In the genomic region with DNA sequence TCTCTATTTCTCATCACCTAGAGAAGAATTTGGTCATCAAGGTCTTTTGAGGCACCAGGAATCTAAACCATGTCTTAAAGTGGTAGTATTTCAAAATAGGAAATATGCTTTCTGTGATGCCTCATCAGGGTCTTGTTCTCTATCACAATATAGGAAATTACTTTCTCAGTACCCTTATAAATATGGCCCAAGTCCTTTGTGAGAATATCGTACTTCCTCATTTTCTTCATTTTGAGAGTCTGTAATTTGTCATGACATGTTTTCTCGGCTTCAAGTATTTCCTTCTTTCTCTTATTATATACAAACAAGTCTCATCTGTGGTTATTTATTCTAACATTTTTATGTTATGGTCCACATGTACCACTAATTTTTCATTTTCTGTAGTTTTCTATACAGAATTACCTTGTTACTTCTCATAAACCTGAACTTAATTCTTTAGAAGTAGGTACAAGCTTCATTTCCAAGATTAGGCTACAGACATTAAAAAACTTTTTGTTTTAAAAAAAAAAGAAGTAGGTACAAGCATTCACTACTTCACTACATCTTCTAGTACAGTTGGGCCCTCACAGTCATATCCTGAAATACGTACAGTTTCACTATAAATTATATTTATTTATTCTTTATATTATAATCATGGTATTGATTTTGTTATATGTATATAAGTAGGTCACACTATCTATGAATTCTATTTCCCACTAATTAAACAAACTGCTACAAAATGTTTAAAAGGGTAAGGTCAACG, we compare ENCODE assay signal across 17 cellular contexts. TPM values are rescaled to one million over a fixed set of nuclear protein-coding genes. Genes with fewer than 3 reads are reported as not detected.
DNase-seq lines count a peak whose midpoint lies in the region; ATAC-seq, FAIRE-seq and TF ChIP-seq lines count a peak whose summit lies in the region.
"Had no signal": no experiment of that assay in that cellular context is flagged by ENCODE, and none has a peak within 500 bp of the region (broad histone marks: within the 10 kb centered on the region; RNA-seq: fewer than 3 reads in every experiment).

No MANE protein-coding gene starts in this region.

- H3K36me3 Mint-ChIP-seq in immature natural killer cell: no peaks in the 10 kb centered on the region
- H3K36me3 Mint-ChIP-seq: activated naive CD4-positive, alpha-beta T cell treated with anti-CD3 and anti-CD28 coated beads, Interleukin-2, amount 50 U/mL, for 24 hours; CD4-positive, CD25-positive, alpha-beta regulatory T cell had no signal

- H3K4me3 ChIP-seq in bronchial epithelial cell (ENCODE audit: low read depth, low read length) (no peak overlapping the region), tibial artery (no peak overlapping the region)
- H3K4me3 ChIP-seq: lung, thoracic aorta had no signal

- H3K9me3 ChIP-seq in tibial artery: no peaks in the 10 kb centered on the region
- H3K9me3 ChIP-seq: thoracic aorta had no signal

- peaks cover 0 to 7% (median 0%) of the 10 kb centered on the region in 3 donors for H3K27me3 Mint-ChIP-seq in immature natural killer cell (ENCODE audit: low read depth in 3 of 3)
- H3K27me3 Mint-ChIP-seq: activated naive CD4-positive, alpha-beta T cell treated with anti-CD3 and anti-CD28 coated beads, Interleukin-2, amount 50 U/mL, for 24 hours; CD4-positive, CD25-positive, alpha-beta regulatory T cell had no signal

- no peak for FAIRE-seq in bronchial epithelial cell (lab: Jason Lieb, UNC)
- FAIRE-seq: G401.6, TTC549 had no signal

- no peak overlapping the region for H3K4me3 Mint-ChIP-seq in immature natural killer cell
- H3K4me3 Mint-ChIP-seq: activated naive CD4-positive, alpha-beta T cell treated with anti-CD3 and anti-CD28 coated beads, Interleukin-2, amount 50 U/mL, for 24 hours; CD4-positive, CD25-positive, alpha-beta regulatory T cell had no signal

- H3K9me3 Mint-ChIP-seq in immature natural killer cell: peaks cover 0 to 3% (median 0%) of the 10 kb centered on the region in 6 donors
- H3K9me3 Mint-ChIP-seq: activated naive CD4-positive, alpha-beta T cell treated with anti-CD3 and anti-CD28 coated beads, Interleukin-2, amount 50 U/mL, for 24 hours; CD4-positive, CD25-positive, alpha-beta regulatory T cell had no signal

- DNase-seq in bronchial epithelial cell (ENCODE audit: low read depth) (peak; percentile 17), immature natural killer cell (no peak), tibial artery (no peak)
- DNase-seq in activated effector memory CD4-positive, alpha-beta T cell treated with anti-CD3 and anti-CD28 coated beads, Interleukin-2, amount 50 U/mL, for 16 hours: no peak
- DNase-seq: CD4-positive, CD25-positive, alpha-beta regulatory T cell; cerebellar nuclear complex; NCI-H345; nucleus accumbens had no signal

- TF ChIP-seq CTCF in bronchial epithelial cell (IDR thresholded peaks at IDR 0.05; ENCODE audit: insufficient read depth, low read length, severe bottlenecking): no peak
- no peak for TF ChIP-seq CTCF in tibial artery (IDR thresholded peaks at IDR 0.05)

- H3K4me1 ChIP-seq in tibial artery: no peaks in the 10 kb centered on the region

- ATAC-seq in GM18907 (IDR thresholded peaks at IDR 0.05; ENCODE audit: unreplicated experiment) (peak; percentile 47), HG02571 (IDR thresholded peaks at IDR 0.05; ENCODE audit: unreplicated experiment) (peak; percentile 36), HG03175 (IDR thresholded peaks at IDR 0.05; ENCODE audit: unreplicated experiment) (peak; percentile 69)

- intact Hi-C loops in tibial artery (cut with DNase I; ENCODE audit: low total_unique reads): no loop called here

- H3K27ac ChIP-seq in tibial artery: no peak overlapping the region
- H3K27ac ChIP-seq: RWPE1, thoracic aorta had no signal

- no peaks in the 10 kb centered on the region for H3K4me1 Mint-ChIP-seq in immature natural killer cell
- H3K4me1 Mint-ChIP-seq: activated naive CD4-positive, alpha-beta T cell treated with anti-CD3 and anti-CD28 coated beads, Interleukin-2, amount 50 U/mL, for 24 hours; CD4-positive, CD25-positive, alpha-beta regulatory T cell had no signal

- H3K27ac Mint-ChIP-seq in immature natural killer cell: no peak overlapping the region
- H3K27ac Mint-ChIP-seq: activated naive CD4-positive, alpha-beta T cell treated with anti-CD3 and anti-CD28 coated beads, Interleukin-2, amount 50 U/mL, for 24 hours; CD4-positive, CD25-positive, alpha-beta regulatory T cell had no signal

- no peaks in the 10 kb centered on the region for H3K36me3 ChIP-seq in bronchial epithelial cell (ENCODE audit: control insufficient read depth, insufficient read depth, low read length)
- H3K36me3 ChIP-seq in tibial artery: no peaks in the 10 kb centered on the region
- H3K36me3 ChIP-seq: thoracic aorta had no signal

- H3K27me3 ChIP-seq in bronchial epithelial cell (ENCODE audit: control insufficient read depth, insufficient read depth, low read length) (no peaks in the 10 kb centered on the region), tibial artery (no peaks in the 10 kb centered on the region)

RNA-seq across cellular contexts. Expression of a gene that starts 54.4 kb away (rescaled TPM):
- total RNA-seq in bronchial epithelial cell: 1.8 TPM in 2 replicates
- 1 to 10 TPM in 2 of 3 donors, under 1 TPM in 1; 0.43 to 2.6 (median 1.3) TPM for polyA plus RNA-seq in immature natural killer cell
